Comparison of ENCODE assay signal across 11 cellular contexts in genomic region chr2:48258750-48259149, GRCh38.
"Had no signal": no experiment of that assay in that cellular context is flagged by ENCODE, and none has a peak within 500 bp of the region (broad histone marks: within the 10 kb centered on the region; RNA-seq: fewer than 3 reads in every experiment).

No MANE protein-coding gene starts in this region.

- DNase-seq: activated CD4-positive, alpha-beta T cell treated with anti-CD3 and anti-CD28 coated beads, Interleukin-2, amount 50 U/mL, for 4 hours; activated gamma-delta T cell; effector CD4-positive, alpha-beta T cell; gastrocnemius medialis; heart right ventricle; immature natural killer cell; left colon; nucleus accumbens; sigmoid colon; stimulated activated CD4-positive, alpha-beta T cell treated with anti-CD3 and anti-CD28 coated beads, Interleukin-4, amount 100 ng/mL, for 4 hours; T-helper 2 cell had no signal
